Comparison of ENCODE assay signal across 8 cellular contexts in genomic region chr17:50426472-50426782, GRCh38. TPM values are rescaled to one million over a fixed set of nuclear protein-coding genes. Genes with fewer than 3 reads are reported as not detected.
DNase-seq lines count a peak whose midpoint lies in the region; ATAC-seq, FAIRE-seq and TF ChIP-seq lines count a peak whose summit lies in the region.

No MANE protein-coding gene starts in this region.

- H3K9me3 ChIP-seq in iPS-18a (ENCODE audit: control insufficient read depth, low read depth, low read length): no peaks in the 10 kb centered on the region

- peak overlapping the region; percentile 72 for H3K27ac Mint-ChIP-seq in activated T-helper 2 cell treated with anti-CD3 and anti-CD28 coated beads, Interferon-gamma antibody, Interleukin-2, Interleukin-4, amounts not matched to agents 10 μg/mL and 5 μg/mL and 100 μg/mL, durations not matched to agents 14 hours and 24 hours and 36 hours
- no peak overlapping the region for H3K27ac Mint-ChIP-seq in stimulated activated naive CD8-positive, alpha-beta T cell treated with anti-CD3 and anti-CD28 coated beads, Interleukin-15, amount 100 ng/mL, for 72 hours

- TF ChIP-seq CTCF in HFF-Myc (IDR thresholded peaks at IDR 0.05; ENCODE audit: low read depth, low read length, missing control alignments): no peak

- peaks cover 15% of the 10 kb centered on the region for H3K27me3 ChIP-seq in iPS-18a (ENCODE audit: control insufficient read depth, insufficient read depth, low read length)

- no peaks in the 10 kb centered on the region for H3K9me3 Mint-ChIP-seq in activated T-helper 2 cell treated with anti-CD3 and anti-CD28 coated beads, Interferon-gamma antibody, Interleukin-2, Interleukin-4, amounts not matched to agents 10 μg/mL and 5 μg/mL and 100 μg/mL, durations not matched to agents 14 hours and 24 hours and 36 hours
- H3K9me3 Mint-ChIP-seq in stimulated activated naive CD8-positive, alpha-beta T cell treated with anti-CD3 and anti-CD28 coated beads, Interleukin-15, amount 100 ng/mL, for 72 hours: no peaks in the 10 kb centered on the region

- H3K9ac ChIP-seq in iPS-18a (ENCODE audit: low read length): no peak overlapping the region

- no peak for FAIRE-seq in frontal cortex (lab: Jason Lieb, UNC)

- peak overlapping the region; percentile 89 for H3K4me3 Mint-ChIP-seq in activated T-helper 2 cell treated with anti-CD3 and anti-CD28 coated beads, Interferon-gamma antibody, Interleukin-2, Interleukin-4, amounts not matched to agents 10 μg/mL and 5 μg/mL and 100 μg/mL, durations not matched to agents 14 hours and 24 hours and 36 hours (ENCODE audit: low read depth)
- H3K4me3 Mint-ChIP-seq in stimulated activated naive CD8-positive, alpha-beta T cell treated with anti-CD3 and anti-CD28 coated beads, Interleukin-15, amount 100 ng/mL, for 72 hours: peak overlapping the region; percentile 88 to 89

- intact Hi-C loops in activated T-helper 2 cell treated with anti-CD3 and anti-CD28 coated beads, Interferon-gamma antibody, Interleukin-2, Interleukin-4, amounts not matched to agents 10 μg/mL and 5 μg/mL and 100 μg/mL, durations not matched to agents 14 hours and 24 hours and 36 hours (cut with micrococcal nuclease): loop anchor here (1.0 kb wide), 1 partner anchor 29 kb away; the partner anchor contains the start of gene LRRC59

- DNase-seq in HFF-Myc (ENCODE audit: extremely low read depth, low read depth): no peak
- no peak for DNase-seq in activated T-helper 2 cell treated with anti-CD3 and anti-CD28 coated beads, Interferon-gamma antibody, Interleukin-2, Interleukin-4, amounts not matched to agents 10 μg/mL and 5 μg/mL and 100 μg/mL, durations not matched to agents 14 hours and 24 hours and 36 hours (ENCODE audit: low spot score)
- peak in 1 of 2 donors; percentile 3 for DNase-seq in stimulated activated naive CD8-positive, alpha-beta T cell treated with anti-CD3 and anti-CD28 coated beads, Interleukin-15, amount 100 ng/mL, for 72 hours
- no peak for DNase-seq in frontal cortex (ENCODE audit: low spot score in 2 of 2)
- no peak for DNase-seq in NCI-H187 (lab: John Stamatoyannopoulos, UW)
- DNase-seq in G401 (ENCODE audit: low spot score): no peak
- no peak for DNase-seq in HuH-7 (ENCODE audit: low spot score)

- H3K27me3 Mint-ChIP-seq in activated T-helper 2 cell treated with anti-CD3 and anti-CD28 coated beads, Interferon-gamma antibody, Interleukin-2, Interleukin-4, amounts not matched to agents 10 μg/mL and 5 μg/mL and 100 μg/mL, durations not matched to agents 14 hours and 24 hours and 36 hours (ENCODE audit: low read depth): no peaks in the 10 kb centered on the region
- no peaks in the 10 kb centered on the region for H3K27me3 Mint-ChIP-seq in stimulated activated naive CD8-positive, alpha-beta T cell treated with anti-CD3 and anti-CD28 coated beads, Interleukin-15, amount 100 ng/mL, for 72 hours

- in situ Hi-C loops in G401 (cut with HindIII; ENCODE audit: low sequenced_read_pairs): loop anchor here (5.0 kb wide), 1 partner anchor 46 kb away; no protein-coding TSS in a partner anchor

- no peak overlapping the region for H3K27ac ChIP-seq in iPS-18a (ENCODE audit: low read length)

- H3K4me1 Mint-ChIP-seq in activated T-helper 2 cell treated with anti-CD3 and anti-CD28 coated beads, Interferon-gamma antibody, Interleukin-2, Interleukin-4, amounts not matched to agents 10 μg/mL and 5 μg/mL and 100 μg/mL, durations not matched to agents 14 hours and 24 hours and 36 hours (ENCODE audit: low read depth): peaks cover 25% of the 10 kb centered on the region
- H3K4me1 Mint-ChIP-seq in stimulated activated naive CD8-positive, alpha-beta T cell treated with anti-CD3 and anti-CD28 coated beads, Interleukin-15, amount 100 ng/mL, for 72 hours: peaks cover 36% of the 10 kb centered on the region

- H3K36me3 ChIP-seq in iPS-18a (ENCODE audit: control insufficient read depth, low read depth, low read length): no peaks in the 10 kb centered on the region

- ATAC-seq in stimulated activated naive CD8-positive, alpha-beta T cell treated with anti-CD3 and anti-CD28 coated beads, Interleukin-15, amount 100 ng/mL, for 72 hours: no peak

- H3K4me3 ChIP-seq in HFF-Myc (replicated peaks; ENCODE audit: low read depth, low read length): peak overlapping the region; percentile 49
- H3K4me3 ChIP-seq in iPS-18a (ENCODE audit: low read length): peak overlapping the region; percentile 63

- no peaks in the 10 kb centered on the region for H3K36me3 Mint-ChIP-seq in activated T-helper 2 cell treated with anti-CD3 and anti-CD28 coated beads, Interferon-gamma antibody, Interleukin-2, Interleukin-4, amounts not matched to agents 10 μg/mL and 5 μg/mL and 100 μg/mL, durations not matched to agents 14 hours and 24 hours and 36 hours (ENCODE audit: low read depth)

- H3K4me1 ChIP-seq in iPS-18a (ENCODE audit: control insufficient read depth, low read depth, low read length): peaks cover 7% of the 10 kb centered on the region

RNA-seq across cellular contexts. Expression of gene ACSF2, which starts 0.4 kb away (rescaled TPM):
- 23.5 and 28.2 TPM in 2 replicates for total RNA-seq in activated T-helper 2 cell treated with anti-CD3 and anti-CD28 coated beads, Interferon-gamma antibody, Interleukin-2, Interleukin-4, amounts not matched to agents 10 μg/mL and 5 μg/mL and 100 μg/mL, durations not matched to agents 14 hours and 24 hours and 36 hours
- 2.0 TPM for total RNA-seq in frontal cortex
- total RNA-seq in G401 (2014; rRNA removed; shearing (Covaris generic)): 58.8 and 69.4 TPM in 2 replicates

RNA-seq across cellular contexts. Expression of gene LRRC59, which starts 29.1 kb away (rescaled TPM):
- total RNA-seq in activated T-helper 2 cell treated with anti-CD3 and anti-CD28 coated beads, Interferon-gamma antibody, Interleukin-2, Interleukin-4, amounts not matched to agents 10 μg/mL and 5 μg/mL and 100 μg/mL, durations not matched to agents 14 hours and 24 hours and 36 hours: 118 and 119 TPM in 2 replicates
- total RNA-seq in frontal cortex: 38.7 TPM
- total RNA-seq in G401 (2014; rRNA removed; shearing (Covaris generic)): 150 and 182 TPM in 2 replicates

RNA-seq across cellular contexts. Expression of gene CHAD, which starts 42.3 kb away (rescaled TPM):
- not detected in 2 replicates for total RNA-seq in activated T-helper 2 cell treated with anti-CD3 and anti-CD28 coated beads, Interferon-gamma antibody, Interleukin-2, Interleukin-4, amounts not matched to agents 10 μg/mL and 5 μg/mL and 100 μg/mL, durations not matched to agents 14 hours and 24 hours and 36 hours
- total RNA-seq in frontal cortex: not detected
- not detected in 2 replicates for total RNA-seq in G401 (2014; rRNA removed; shearing (Covaris generic))

RNA-seq across cellular contexts. Expression of gene RSAD1, which starts 52.2 kb away (rescaled TPM):
- 56.8 and 59.0 TPM in 2 replicates for total RNA-seq in activated T-helper 2 cell treated with anti-CD3 and anti-CD28 coated beads, Interferon-gamma antibody, Interleukin-2, Interleukin-4, amounts not matched to agents 10 μg/mL and 5 μg/mL and 100 μg/mL, durations not matched to agents 14 hours and 24 hours and 36 hours
- total RNA-seq in frontal cortex: 17.1 TPM
- total RNA-seq in G401 (2014; rRNA removed; shearing (Covaris generic)): 31.9 and 34.5 TPM in 2 replicates

RNA-seq across cellular contexts. Expression of gene EME1, which starts 53.4 kb away (rescaled TPM):
- 26.8 and 28.6 TPM in 2 replicates for total RNA-seq in activated T-helper 2 cell treated with anti-CD3 and anti-CD28 coated beads, Interferon-gamma antibody, Interleukin-2, Interleukin-4, amounts not matched to agents 10 μg/mL and 5 μg/mL and 100 μg/mL, durations not matched to agents 14 hours and 24 hours and 36 hours
- 1.2 TPM for total RNA-seq in frontal cortex
- total RNA-seq in G401 (2014; rRNA removed; shearing (Covaris generic)): 6.6 and 21.6 TPM in 2 replicates
